ENCODE assay signal across 8 cellular contexts in genomic region chr10:68720793-68721672, GRCh38. TPM values are rescaled to one million over a fixed set of nuclear protein-coding genes. Genes with fewer than 3 reads are reported as not detected.
DNase-seq lines count a peak whose midpoint lies in the region; ATAC-seq and TF ChIP-seq lines count a peak whose summit lies in the region.

A gene with protein sequence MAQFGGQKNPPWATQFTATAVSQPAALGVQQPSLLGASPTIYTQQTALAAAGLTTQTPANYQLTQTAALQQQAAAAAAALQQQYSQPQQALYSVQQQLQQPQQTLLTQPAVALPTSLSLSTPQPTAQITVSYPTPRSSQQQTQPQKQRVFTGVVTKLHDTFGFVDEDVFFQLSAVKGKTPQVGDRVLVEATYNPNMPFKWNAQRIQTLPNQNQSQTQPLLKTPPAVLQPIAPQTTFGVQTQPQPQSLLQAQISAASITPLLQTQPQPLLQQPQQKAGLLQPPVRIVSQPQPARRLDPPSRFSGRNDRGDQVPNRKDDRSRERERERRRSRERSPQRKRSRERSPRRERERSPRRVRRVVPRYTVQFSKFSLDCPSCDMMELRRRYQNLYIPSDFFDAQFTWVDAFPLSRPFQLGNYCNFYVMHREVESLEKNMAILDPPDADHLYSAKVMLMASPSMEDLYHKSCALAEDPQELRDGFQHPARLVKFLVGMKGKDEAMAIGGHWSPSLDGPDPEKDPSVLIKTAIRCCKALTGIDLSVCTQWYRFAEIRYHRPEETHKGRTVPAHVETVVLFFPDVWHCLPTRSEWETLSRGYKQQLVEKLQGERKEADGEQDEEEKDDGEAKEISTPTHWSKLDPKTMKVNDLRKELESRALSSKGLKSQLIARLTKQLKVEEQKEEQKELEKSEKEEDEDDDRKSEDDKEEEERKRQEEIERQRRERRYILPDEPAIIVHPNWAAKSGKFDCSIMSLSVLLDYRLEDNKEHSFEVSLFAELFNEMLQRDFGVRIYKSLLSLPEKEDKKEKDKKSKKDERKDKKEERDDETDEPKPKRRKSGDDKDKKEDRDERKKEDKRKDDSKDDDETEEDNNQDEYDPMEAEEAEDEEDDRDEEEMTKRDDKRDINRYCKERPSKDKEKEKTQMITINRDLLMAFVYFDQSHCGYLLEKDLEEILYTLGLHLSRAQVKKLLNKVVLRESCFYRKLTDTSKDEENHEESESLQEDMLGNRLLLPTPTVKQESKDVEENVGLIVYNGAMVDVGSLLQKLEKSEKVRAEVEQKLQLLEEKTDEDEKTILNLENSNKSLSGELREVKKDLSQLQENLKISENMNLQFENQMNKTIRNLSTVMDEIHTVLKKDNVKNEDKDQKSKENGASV (plus strand): TSS chr10:68721239. CDS start chr10:68722505, 1,266 bp downstream.

- TF ChIP-seq CTCF in SU-DHL-6 (IDR thresholded peaks at IDR 0.05; ENCODE audit: insufficient read depth, low read length, poor library complexity, severe bottlenecking) (no peak), glutamatergic neuron (IDR thresholded peaks at IDR 0.05; ENCODE audit: partially characterized antibody, unreplicated experiment) (no peak), osteoblast (IDR thresholded peaks at IDR 0.05; ENCODE audit: extremely low read depth, low read depth, low read length) (no peak), thoracic aorta (IDR thresholded peaks at IDR 0.05) (no peak)

- peaks cover 9% of the 10 kb centered on the region for H3K4me1 ChIP-seq in osteoblast (ENCODE audit: insufficient read depth, low read length)
- peaks cover 5 to 7% of the 10 kb centered on the region in 2 donors for H3K4me1 ChIP-seq in thoracic aorta (ENCODE audit: control insufficient read depth in 1 of 2, low read depth in 2 of 2)

- peak within 1 kb of the TSS; percentile 88 for H2AFZ ChIP-seq in SU-DHL-6 (ENCODE audit: low read depth, low read length, severe bottlenecking)
- peak within 1 kb of the TSS; percentile 94 for H2AFZ ChIP-seq in osteoblast (ENCODE audit: low read length)

- H3F3A ChIP-seq in SU-DHL-6 (ENCODE audit: insufficient read depth), result no peaks in the 10 kb centered on the region; the same call in 1 of the 2 replicates

- peak; percentile 99 for ATAC-seq in HG02678 (IDR thresholded peaks at IDR 0.05; ENCODE audit: unreplicated experiment)
- peak; percentile 100 for ATAC-seq in activated naive CD8-positive, alpha-beta T cell treated with anti-CD3 and anti-CD28 coated beads, Interleukin-2, amount 10 ng/mL, durations not matched to agents 7 days and 5 days (ENCODE audit: low read depth)
- peak; percentile 96 for ATAC-seq in thoracic aorta (ENCODE audit: insufficient number of reproducible peaks, low FRiP score, low read depth)

- H3K27ac ChIP-seq in SU-DHL-6 (ENCODE audit: low read depth, low read length), result peak within 1 kb of the TSS; percentile 66
- peak within 1 kb of the TSS; percentile 83 for H3K27ac ChIP-seq in osteoblast (ENCODE audit: low read depth, low read length)
- peak within 1 kb of the TSS; percentile 85 to 98 for H3K27ac ChIP-seq in thoracic aorta

- peaks cover 2% of the 10 kb centered on the region for H3K27me3 Mint-ChIP-seq in activated naive CD8-positive, alpha-beta T cell treated with anti-CD3 and anti-CD28 coated beads, Interleukin-2, amount 10 ng/mL, durations not matched to agents 7 days and 5 days
- peaks cover 6% of the 10 kb centered on the region for H3K27me3 Mint-ChIP-seq in glutamatergic neuron (ENCODE audit: unreplicated experiment)

- peak; percentile 91 for DNase-seq in NCI-H128 (lab: John Stamatoyannopoulos, UW; ENCODE audit: unreplicated experiment)
- DNase-seq in activated naive CD8-positive, alpha-beta T cell treated with anti-CD3 and anti-CD28 coated beads, Interleukin-2, amount 10 ng/mL, durations not matched to agents 7 days and 5 days, result peak; percentile 92
- DNase-seq in glutamatergic neuron, result peak; percentile 98
- DNase-seq in osteoblast (ENCODE audit: insufficient read length, low spot score, missing footprints), result peak; percentile 99
- peak; percentile 87 for DNase-seq in thoracic aorta (ENCODE audit: low spot score)

- peak within 1 kb of the TSS; percentile 95 for H3K27ac Mint-ChIP-seq in activated naive CD8-positive, alpha-beta T cell treated with anti-CD3 and anti-CD28 coated beads, Interleukin-2, amount 10 ng/mL, durations not matched to agents 7 days and 5 days
- peak within 1 kb of the TSS; percentile 99 for H3K27ac Mint-ChIP-seq in glutamatergic neuron (ENCODE audit: unreplicated experiment)

- H3K4me3 ChIP-seq in SU-DHL-6 (ENCODE audit: insufficient read depth, low read length, poor library complexity, severe bottlenecking), result peak within 1 kb of the TSS; percentile 95
- peak within 1 kb of the TSS; percentile 99 for H3K4me3 ChIP-seq in osteoblast (ENCODE audit: insufficient read depth, low read length)
- H3K4me3 ChIP-seq in thoracic aorta, result peak within 1 kb of the TSS; percentile 95

- H3K79me2 ChIP-seq in SU-DHL-6 (ENCODE audit: insufficient read depth, low read length) (peaks cover 31% of the 10 kb centered on the region), osteoblast (ENCODE audit: insufficient read depth, low read length) (peaks cover 39% of the 10 kb centered on the region)

- no peaks in the 10 kb centered on the region for H3K9me2 ChIP-seq in SU-DHL-6 (replicated peaks; ENCODE audit: insufficient read depth, low read length)

- H3K4me2 ChIP-seq in SU-DHL-6 (ENCODE audit: low read depth, low read length, poor library complexity, severe bottlenecking) (peak within 1 kb of the TSS; percentile 82), osteoblast (ENCODE audit: insufficient read depth, low read length) (peak within 1 kb of the TSS; percentile 88)

- H3K9me3 ChIP-seq in SU-DHL-6 (ENCODE audit: insufficient read depth, low read length) (no peaks in the 10 kb centered on the region), osteoblast (ENCODE audit: low read depth, low read length) (no peaks in the 10 kb centered on the region), thoracic aorta (no peaks in the 10 kb centered on the region)

- H3K36me3 ChIP-seq in SU-DHL-6 (ENCODE audit: low read length) (peaks cover 7% of the 10 kb centered on the region; the same call in 1 of the 2 replicates), osteoblast (ENCODE audit: insufficient read depth, low read length) (peaks cover 22% of the 10 kb centered on the region), thoracic aorta (peaks cover 2% of the 10 kb centered on the region)

- H3K36me3 Mint-ChIP-seq in activated naive CD8-positive, alpha-beta T cell treated with anti-CD3 and anti-CD28 coated beads, Interleukin-2, amount 10 ng/mL, durations not matched to agents 7 days and 5 days, result peaks cover 6% of the 10 kb centered on the region
- no peaks in the 10 kb centered on the region for H3K36me3 Mint-ChIP-seq in glutamatergic neuron (ENCODE audit: unreplicated experiment)

- peak within 1 kb of the TSS; percentile 99 for H3K4me3 Mint-ChIP-seq in activated naive CD8-positive, alpha-beta T cell treated with anti-CD3 and anti-CD28 coated beads, Interleukin-2, amount 10 ng/mL, durations not matched to agents 7 days and 5 days
- peak within 1 kb of the TSS; percentile 92 for H3K4me3 Mint-ChIP-seq in glutamatergic neuron (ENCODE audit: unreplicated experiment)

- TF ChIP-seq POLR2A in GM10847 (IDR thresholded peaks at IDR 0.05; ENCODE audit: extremely low read depth, insufficient read length), result peak; percentile 64

- peak within 1 kb of the TSS; percentile 99 for H3K9ac ChIP-seq in SU-DHL-6 (ENCODE audit: low read length)

- no peaks in the 10 kb centered on the region for H3K9me3 Mint-ChIP-seq in activated naive CD8-positive, alpha-beta T cell treated with anti-CD3 and anti-CD28 coated beads, Interleukin-2, amount 10 ng/mL, durations not matched to agents 7 days and 5 days
- H3K9me3 Mint-ChIP-seq in glutamatergic neuron (ENCODE audit: unreplicated experiment), result peaks cover 8% of the 10 kb centered on the region

- H4K20me1 ChIP-seq in SU-DHL-6 (ENCODE audit: low read depth, low read length) (no peaks in the 10 kb centered on the region), osteoblast (ENCODE audit: insufficient read depth, low read length) (no peaks in the 10 kb centered on the region)

- peaks cover 8% of the 10 kb centered on the region for H3K4me1 Mint-ChIP-seq in activated naive CD8-positive, alpha-beta T cell treated with anti-CD3 and anti-CD28 coated beads, Interleukin-2, amount 10 ng/mL, durations not matched to agents 7 days and 5 days
- peaks cover 1% of the 10 kb centered on the region for H3K4me1 Mint-ChIP-seq in glutamatergic neuron (ENCODE audit: low read depth, unreplicated experiment)

- no peaks in the 10 kb centered on the region for H3K27me3 ChIP-seq in SU-DHL-6 (ENCODE audit: low read length)
- H3K27me3 ChIP-seq in osteoblast (ENCODE audit: insufficient read depth, low read length), result no peaks in the 10 kb centered on the region
- no peaks in the 10 kb centered on the region for H3K27me3 ChIP-seq in thoracic aorta (replicated peaks; ENCODE audit: insufficient read depth)

- POLR2A ChIA-PET in activated naive CD8-positive, alpha-beta T cell treated with anti-CD3 and anti-CD28 coated beads, Interleukin-2, amount 10 ng/mL, durations not matched to agents 7 days and 5 days (lab: Charles Lee), result interaction anchor here (0.5 to 1.6 kb wide), 10 partner anchors 9 to 389 kb away, joined by 3 to 7 read pairs (median 4); partner anchors contain the start of genes DNA2, HNRNPH3, PBLD and STOX1

RNA-seq across cellular contexts. Expression of the gene that starts here (rescaled TPM):
- 10 to 100 TPM; 68.6 to 93.5 TPM for total RNA-seq in activated naive CD8-positive, alpha-beta T cell treated with anti-CD3 and anti-CD28 coated beads, Interleukin-2, amount 10 ng/mL, durations not matched to agents 7 days and 5 days
- total RNA-seq in glutamatergic neuron (ENCODE audit: unreplicated experiment) (85.5 TPM), osteoblast (47.4 and 49.2 TPM in 2 replicates), thoracic aorta (10 to 100 TPM; 48.6 to 86.9 TPM)

Comparison
In these comparisons a context has a peak if more than half of its experiments do, and no peak if none do; other contexts are left out.
1. Peak in every context shown above with its lines: DNase-seq, ATAC-seq, H3K4me3 ChIP-seq and H3K27ac ChIP-seq.